In the genomic region with DNA sequence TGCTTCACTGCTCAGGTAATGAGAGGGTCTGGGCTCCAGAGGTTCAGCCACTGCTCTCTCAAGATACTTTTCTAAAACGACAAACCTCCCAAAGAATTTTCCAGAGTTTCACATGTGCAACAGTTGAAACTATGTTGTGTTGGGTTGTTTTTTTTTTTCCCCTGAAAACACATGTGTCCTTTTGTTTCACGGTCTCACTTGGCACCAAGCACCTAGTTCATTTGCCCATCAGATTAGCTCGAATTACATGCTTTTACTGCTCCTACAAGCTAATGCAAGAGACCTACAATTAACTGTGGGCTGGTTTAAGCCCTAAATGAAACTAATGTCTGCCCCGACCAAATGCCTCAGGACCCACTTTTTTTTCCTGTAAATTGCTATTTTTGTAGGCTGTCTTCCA, we compare ENCODE assay signal across 1 cellular context.
TF ChIP-seq lines count a peak whose summit lies in the region.

No MANE protein-coding gene starts in this region.

TF ChIP-seq in H1, 55 proteins besides CTCF, POLR2A, EP300 and RAD21 (continued from another document):
- TF ChIP-seq YY1 (IDR thresholded peaks at IDR 0.05; ENCODE audit: low read depth, low read length), result no peak
- TF ChIP-seq RXRA (IDR thresholded peaks at IDR 0.05; ENCODE audit: insufficient read depth, low read depth, low read length), result no peak
- TF ChIP-seq RFX5 (IDR thresholded peaks at IDR 0.05; ENCODE audit: borderline replicate concordance, low read depth, low read length), result no peak
- TF ChIP-seq RNF2 (IDR thresholded peaks at IDR 0.05; ENCODE audit: borderline replicate concordance, low read depth, low read length, missing control alignments, poor library complexity, severe bottlenecking), result no peak
- TF ChIP-seq SUZ12 (IDR thresholded peaks at IDR 0.05; ENCODE audit: low read length), result no peak
- TF ChIP-seq SAP30 (IDR thresholded peaks at IDR 0.05; ENCODE audit: insufficient read depth, insufficient replicate concordance, low read length), result no peak
- TF ChIP-seq ATF2 (IDR thresholded peaks at IDR 0.05; ENCODE audit: low read length), result no peak
